Comparison of ENCODE assay signal across 1 cellular context in genomic region chr12:121568971-121569808, GRCh38.
TF ChIP-seq lines count a peak whose summit lies in the region.

No MANE protein-coding gene starts in this region.

TF ChIP-seq in GM23338, 12 proteins besides CTCF, POLR2A, EP300 and RAD21:
- TF ChIP-seq ZNF462 (CRISPR knock-in tag; IDR thresholded peaks at IDR 0.05), result no peak
- no peak for TF ChIP-seq ZNF331 (CRISPR knock-in tag; IDR thresholded peaks at IDR 0.05; ENCODE audit: low read depth)
- no peak for TF ChIP-seq EZH2 (IDR thresholded peaks at IDR 0.05; ENCODE audit: low read depth, unreplicated experiment)
- TF ChIP-seq POLR2AphosphoS5 (IDR thresholded peaks at IDR 0.05; ENCODE audit: low read depth), result no peak
- no peak for TF ChIP-seq ETS1 (IDR thresholded peaks at IDR 0.05)
- no peak for TF ChIP-seq ZNF114 (CRISPR knock-in tag; IDR thresholded peaks at IDR 0.05)
- TF ChIP-seq STAT1 (IDR thresholded peaks at IDR 0.05; ENCODE audit: unreplicated experiment), result no peak
- no peak for TF ChIP-seq REST (IDR thresholded peaks at IDR 0.05; ENCODE audit: unreplicated experiment)
- TF ChIP-seq JUNB (IDR thresholded peaks at IDR 0.05; ENCODE audit: unreplicated experiment), result no peak
- no peak for TF ChIP-seq NANOG (IDR thresholded peaks at IDR 0.05; ENCODE audit: borderline replicate concordance)
- TF ChIP-seq CREB1 (CRISPR knock-in tag; IDR thresholded peaks at IDR 0.05; ENCODE audit: low read depth), result no peak
- no peak for TF ChIP-seq EZH2phosphoT487 (IDR thresholded peaks at IDR 0.05; ENCODE audit: unreplicated experiment)
